Comparison of ENCODE assay signal across 34 cellular contexts in genomic region chr16:7216719-7217118, GRCh38.
"Had no signal": no experiment of that assay in that cellular context is flagged by ENCODE, and none has a peak within 500 bp of the region (broad histone marks: within the 10 kb centered on the region; RNA-seq: fewer than 3 reads in every experiment).

No MANE protein-coding gene starts in this region.

- H3K27me3 ChIP-seq: MG63 had no signal

- H3K4me3 ChIP-seq: MG63 had no signal

- H3K36me3 ChIP-seq: MG63 had no signal

- H3K9me3 ChIP-seq: MG63 had no signal

- DNase-seq: Karpas-422, Kasumi-1, MG63, MM.1S, MV-4-11, NCI-H1048, NCI-H1092, NCI-H1092 treated with DMSO at 0.1 percent for 48 hours, NCI-H1105, NCI-H1105 treated with DMSO at 0.1 percent for 48 hours, NCI-H1417, NCI-H1417 treated with DMSO at 0.1 percent for 48 hours, NCI-H1436, NCI-H1436 treated with DMSO at 0.1 percent for 48 hours, NCI-H146, NCI-H1694, NCI-H1694 treated with DMSO at 0.1 percent for 48 hours, NCI-H187, NCI-H187 treated with DMSO at 0.1 percent for 48 hours, NCI-H1930, NCI-H2029, NCI-H2029 treated with DMSO at 0.1 percent for 48 hours, NCI-H2081, NCI-H2081 treated with DMSO at 0.1 percent for 48 hours, NCI-H2107, NCI-H2171, NCI-H2171 treated with DMSO at 0.1 percent for 48 hours, NCI-H2227 treated with DMSO at 0.1 percent for 48 hours, NCI-H226, NCI-H345, NCI-H446, NCI-H446 treated with DMSO at 0.1 percent for 48 hours, NCI-H510A, NCI-H510A treated with DMSO at 0.1 percent for 48 hours had no signal
